Comparison of ENCODE assay signal across 10 cellular contexts in genomic region chr7:102912742-102913141, GRCh38. TPM values are rescaled to one million over a fixed set of nuclear protein-coding genes. Genes with fewer than 3 reads are reported as not detected.
DNase-seq lines count a peak whose midpoint lies in the region; ATAC-seq and TF ChIP-seq lines count a peak whose summit lies in the region.
"Had no signal": no experiment of that assay in that cellular context is flagged by ENCODE, and none has a peak within 500 bp of the region (broad histone marks: within the 10 kb centered on the region; RNA-seq: fewer than 3 reads in every experiment).

Gene LRRC17 (plus strand): TSS chr7:102913000. CDS start chr7:102933914, 20,914 bp downstream.

- TF ChIP-seq CTCF in fibroblast of mammary gland (conservative IDR thresholded peaks at IDR 0.05; ENCODE audit: control insufficient read depth, insufficient read depth, low read depth, low read length) = no peak

- no peak for ATAC-seq in GM21390 (IDR thresholded peaks at IDR 0.05; ENCODE audit: unreplicated experiment)

- peak; percentile 76 for DNase-seq in EL
- DNase-seq in NCI-H2227 treated with DMSO at 0.1 percent for 48 hours (lab: John Stamatoyannopoulos, UW) = peak; percentile 75
- DNase-seq in fibroblast of mammary gland (ENCODE audit: low read depth) = peak; percentile 89
- DNase-seq in pulmonary artery endothelial cell (ENCODE audit: low read depth, low spot score) = no peak
- no peak for DNase-seq in T-helper 2 cell
- DNase-seq in RPMI8226 = no peak
- DNase-seq in mesenteric fat pad (ENCODE audit: low spot score) = no peak
- DNase-seq: esophagus squamous epithelium; stimulated activated CD8-positive, alpha-beta memory T cell treated with anti-CD3 and anti-CD28 coated beads, Interleukin-4, amount 100 ng/mL, for 48 hours had no signal

- peak within 1 kb of the TSS; percentile 54 for H3K4me3 ChIP-seq in fibroblast of mammary gland (ENCODE audit: control insufficient read depth, low read depth, low read length)

RNA-seq across cellular contexts. Expression of gene LRRC17, which starts in this region (rescaled TPM):
- 12.7 and 24.5 TPM in 2 replicates for total RNA-seq in pulmonary artery endothelial cell
- total RNA-seq in mesenteric fat pad = 1.2 TPM

Comparison
In these comparisons a context has a peak if more than half of its experiments do, and no peak if none do; other contexts are left out.
1. DNase-seq: peak in EL (single experiment), NCI-H2227 treated with DMSO at 0.1 percent for 48 hours (single experiment) and fibroblast of mammary gland (single experiment); none in pulmonary artery endothelial cell (single experiment), T-helper 2 cell (0 of 5), RPMI8226 (single experiment) and mesenteric fat pad (single experiment).